8 cellular contexts compared by ENCODE assay signal in the genomic region with DNA sequence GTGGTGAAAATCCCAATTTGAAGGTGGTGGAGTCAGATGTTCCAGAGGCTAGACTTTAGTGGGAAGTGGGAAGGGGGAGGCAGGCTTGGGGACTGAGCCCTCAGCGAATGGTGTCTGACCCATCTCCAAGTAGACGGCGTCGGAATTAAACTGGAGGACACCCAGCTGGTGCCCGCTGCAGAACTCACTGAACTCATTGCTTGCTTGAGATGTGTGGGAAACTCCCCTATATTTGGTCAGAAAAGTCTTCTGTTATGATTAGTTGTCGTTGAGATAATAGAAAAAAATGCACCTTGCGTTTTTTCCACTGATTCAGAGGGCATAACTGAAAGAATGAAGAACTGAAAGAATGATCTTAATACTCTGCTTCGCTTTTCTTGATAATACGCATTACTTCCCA. TPM values are rescaled to one million over a fixed set of nuclear protein-coding genes. Genes with fewer than 3 reads are reported as not detected.
DNase-seq lines count a peak whose midpoint lies in the region; ATAC-seq and TF ChIP-seq lines count a peak whose summit lies in the region.

No MANE protein-coding gene starts in this region.

- peaks cover 44 to 92% (median 81%) of the 10 kb centered on the region in 7 donors for H3K9me3 Mint-ChIP-seq in CD14-positive monocyte
- H3K9me3 Mint-ChIP-seq in activated naive CD8-positive, alpha-beta T cell treated with anti-CD3 and anti-CD28 coated beads, Interleukin-2, amount 10 ng/mL, durations not matched to agents 7 days and 5 days: peaks cover 40% of the 10 kb centered on the region

- POLR2A ChIA-PET in activated naive CD8-positive, alpha-beta T cell treated with anti-CD3 and anti-CD28 coated beads, Interleukin-2, amount 10 ng/mL, durations not matched to agents 7 days and 5 days (lab: Charles Lee): interaction anchor here (1.1 to 1.9 kb wide), 4 partner anchors 10 to 268 kb away, joined by 3 to 7 read pairs (median 6); partner anchors contain the start of genes ZNF471, ZNF582 and ZNF835

- TF ChIP-seq CTCF in CD14-positive monocyte (IDR thresholded peaks at IDR 0.05) (no peak), left lung (IDR thresholded peaks at IDR 0.05) (no peak), thoracic aorta (IDR thresholded peaks at IDR 0.05) (no peak)

- H3K27me3 ChIP-seq in left lung: no peaks in the 10 kb centered on the region
- no peaks in the 10 kb centered on the region for H3K27me3 ChIP-seq in thoracic aorta (replicated peaks; ENCODE audit: insufficient read depth)

- peaks cover 4 to 14% of the 10 kb centered on the region in 2 donors for H3K4me1 ChIP-seq in left lung
- H3K4me1 ChIP-seq in thoracic aorta (ENCODE audit: control insufficient read depth in 1 of 2, low read depth in 2 of 2): peaks cover 6 to 17% of the 10 kb centered on the region in 2 donors

- H3K27ac ChIP-seq in left lung (peak overlapping the region; percentile 91 to 92), thoracic aorta (peak overlapping the region; percentile 86 to 90)

- H3K4me1 Mint-ChIP-seq in CD14-positive monocyte: peaks cover 19% of the 10 kb centered on the region
- peaks cover 19% of the 10 kb centered on the region for H3K4me1 Mint-ChIP-seq in activated naive CD8-positive, alpha-beta T cell treated with anti-CD3 and anti-CD28 coated beads, Interleukin-2, amount 10 ng/mL, durations not matched to agents 7 days and 5 days

- peaks cover 21 to 37% of the 10 kb centered on the region in 2 donors for H3K36me3 Mint-ChIP-seq in CD14-positive monocyte
- H3K36me3 Mint-ChIP-seq in activated naive CD8-positive, alpha-beta T cell treated with anti-CD3 and anti-CD28 coated beads, Interleukin-2, amount 10 ng/mL, durations not matched to agents 7 days and 5 days: peaks cover 69% of the 10 kb centered on the region

- H3K36me3 ChIP-seq in left lung: peaks cover 5 to 34% of the 10 kb centered on the region in 2 donors
- H3K36me3 ChIP-seq in thoracic aorta: peaks cover 19% of the 10 kb centered on the region

- ATAC-seq in HG02981 (IDR thresholded peaks at IDR 0.05; ENCODE audit: unreplicated experiment) (peak; percentile 16), left lung (no peak), thoracic aorta (ENCODE audit: insufficient number of reproducible peaks, low FRiP score, low read depth) (no peak), GM21619 (IDR thresholded peaks at IDR 0.05; ENCODE audit: unreplicated experiment) (no peak), GM19023 (IDR thresholded peaks at IDR 0.05; ENCODE audit: unreplicated experiment) (no peak)
- ATAC-seq in activated naive CD8-positive, alpha-beta T cell treated with anti-CD3 and anti-CD28 coated beads, Interleukin-2, amount 10 ng/mL, durations not matched to agents 7 days and 5 days (ENCODE audit: low read depth): no peak

- H3K9me3 ChIP-seq in left lung (peaks cover 0 to 71% of the 10 kb centered on the region in 2 donors), thoracic aorta (peaks cover 18% of the 10 kb centered on the region)

- peak overlapping the region; percentile 62 to 65 for H3K4me3 ChIP-seq in left lung
- H3K4me3 ChIP-seq in thoracic aorta: peak overlapping the region; percentile 76

- DNase-seq in CD14-positive monocyte (ENCODE audit: low spot score): no peak
- no peak for DNase-seq in activated naive CD8-positive, alpha-beta T cell treated with anti-CD3 and anti-CD28 coated beads, Interleukin-2, amount 10 ng/mL, durations not matched to agents 7 days and 5 days
- DNase-seq in left lung: no peak
- no peak for DNase-seq in thoracic aorta (ENCODE audit: low spot score)
- no peak for DNase-seq in dermis blood vessel endothelial cell

- H3K27ac Mint-ChIP-seq in CD14-positive monocyte: peak overlapping the region; percentile 86 to 98 (median 94)
- peak overlapping the region; percentile 93 for H3K27ac Mint-ChIP-seq in activated naive CD8-positive, alpha-beta T cell treated with anti-CD3 and anti-CD28 coated beads, Interleukin-2, amount 10 ng/mL, durations not matched to agents 7 days and 5 days

- H3K4me3 Mint-ChIP-seq in CD14-positive monocyte: peak overlapping the region; percentile 91 to 94
- H3K4me3 Mint-ChIP-seq in activated naive CD8-positive, alpha-beta T cell treated with anti-CD3 and anti-CD28 coated beads, Interleukin-2, amount 10 ng/mL, durations not matched to agents 7 days and 5 days: peak overlapping the region; percentile 93

- peaks cover 0 to 5% (median 0%) of the 10 kb centered on the region in 3 donors for H3K27me3 Mint-ChIP-seq in CD14-positive monocyte (ENCODE audit: low read depth in 3 of 3)
- no peaks in the 10 kb centered on the region for H3K27me3 Mint-ChIP-seq in activated naive CD8-positive, alpha-beta T cell treated with anti-CD3 and anti-CD28 coated beads, Interleukin-2, amount 10 ng/mL, durations not matched to agents 7 days and 5 days

- intact Hi-C loops in CD14-positive monocyte (cut with micrococcal nuclease): loop anchor here (10.0 kb wide), 3 partner anchors 132 to 1782 kb away; partner anchors contain the start of genes ZNF470 (in 2 of the 2), ZFP28 (in 1 of the 2) and ZNF274 (in 1 of the 2)
- intact Hi-C loops in left lung (cut with DNase I): no loop called here

RNA-seq across cellular contexts. Expression of gene ZNF583, which starts 0.9 kb away (rescaled TPM):
- polyA plus RNA-seq in CD14-positive monocyte: 1 to 10 TPM; 4.0 to 6.6 TPM
- 1 to 10 TPM; 8.5 to 9.2 TPM for total RNA-seq in activated naive CD8-positive, alpha-beta T cell treated with anti-CD3 and anti-CD28 coated beads, Interleukin-2, amount 10 ng/mL, durations not matched to agents 7 days and 5 days
- total RNA-seq in left lung: 1 to 10 TPM; 4.8 to 6.1 TPM
- total RNA-seq in thoracic aorta: 10 to 100 TPM in 1 of 2 donors, 1 to 10 TPM in 1; 4.2 to 20.9 TPM
- 4.0 and 6.6 TPM in 2 replicates for total RNA-seq in dermis blood vessel endothelial cell

RNA-seq across cellular contexts. Expression of gene ZNF582, which starts 9.9 kb away (rescaled TPM):
- 1 to 10 TPM; 1.4 to 4.9 TPM for polyA plus RNA-seq in CD14-positive monocyte
- total RNA-seq in activated naive CD8-positive, alpha-beta T cell treated with anti-CD3 and anti-CD28 coated beads, Interleukin-2, amount 10 ng/mL, durations not matched to agents 7 days and 5 days: 1 to 10 TPM; 5.0 to 5.5 TPM
- total RNA-seq in left lung (1 to 10 TPM; 2.9 to 4.3 TPM), thoracic aorta (1 to 10 TPM; 2.1 to 2.6 TPM), dermis blood vessel endothelial cell (2.2 and 2.5 TPM in 2 replicates)

Comparison
In these comparisons a context has a peak if more than half of its experiments do, and no peak if none do; other contexts are left out.
1. intact Hi-C loops: an anchor here in CD14-positive monocyte (10.0 kb wide); none called in left lung.